ENCODE assay signal across 19 cellular contexts in genomic region chr2:195710407-195710806, GRCh38. TPM values are rescaled to one million over a fixed set of nuclear protein-coding genes. Genes with fewer than 3 reads are reported as not detected.
DNase-seq lines count a peak whose midpoint lies in the region; ATAC-seq and TF ChIP-seq lines count a peak whose summit lies in the region.
"Had no signal": no experiment of that assay in that cellular context is flagged by ENCODE, and none has a peak within 500 bp of the region (broad histone marks: within the 10 kb centered on the region; RNA-seq: fewer than 3 reads in every experiment).

No MANE protein-coding gene starts in this region.

- H3K36me3 Mint-ChIP-seq in chondrocyte (ENCODE audit: low read depth) = peaks cover 7% of the 10 kb centered on the region
- H3K36me3 Mint-ChIP-seq in activated CD8-positive, alpha-beta T cell treated with anti-CD3 and anti-CD28 coated beads for 36 hours (ENCODE audit: low read depth) = peaks cover 24% of the 10 kb centered on the region
- H3K36me3 Mint-ChIP-seq in Calu3 (ENCODE audit: insufficient read depth, unreplicated experiment) = no peaks in the 10 kb centered on the region

- H3K4me1 ChIP-seq in Karpas-422 (ENCODE audit: low read length) (no peaks in the 10 kb centered on the region), osteoblast (ENCODE audit: insufficient read depth, low read length) (peaks cover 11% of the 10 kb centered on the region), gastrocnemius medialis (no peaks in the 10 kb centered on the region)

- intact Hi-C loops in activated CD8-positive, alpha-beta T cell treated with anti-CD3 and anti-CD28 coated beads for 36 hours (cut with micrococcal nuclease) = no loop called here
- intact Hi-C loops in gastrocnemius medialis (cut with DNase I; ENCODE audit: low total_unique reads) (no loop called here), Calu3 (cut with micrococcal nuclease; ENCODE audit: unreplicated experiment) (no loop called here)

- in situ Hi-C loops in gastrocnemius medialis (cut with MboI; ENCODE audit: low sequenced_read_pairs in 4 of 4) = no loop called here

- H3K4me3 ChIP-seq in Karpas-422 (ENCODE audit: low read length) (no peak overlapping the region), osteoblast (ENCODE audit: insufficient read depth, low read length) (no peak overlapping the region), gastrocnemius medialis (no peak overlapping the region)

- H3K9me3 Mint-ChIP-seq in chondrocyte (ENCODE audit: low read depth) = peaks cover 4% of the 10 kb centered on the region
- H3K9me3 Mint-ChIP-seq in activated CD8-positive, alpha-beta T cell treated with anti-CD3 and anti-CD28 coated beads for 36 hours = no peaks in the 10 kb centered on the region
- H3K9me3 Mint-ChIP-seq in Calu3 (ENCODE audit: low read depth, unreplicated experiment) = no peaks in the 10 kb centered on the region
- H3K9me3 Mint-ChIP-seq: activated CD4-positive, alpha-beta memory T cell treated with anti-CD3 and anti-CD28 coated beads, Interleukin-2, amount 10 ng/mL, durations not matched to agents 7 days and 5 days had no signal

- POLR2A ChIA-PET in activated CD8-positive, alpha-beta T cell treated with anti-CD3 and anti-CD28 coated beads for 36 hours (lab: Charles Lee) = interaction anchor here (0.6 kb wide), 1 partner anchor 1076 kb away, joined by 3 read pairs; no protein-coding TSS in a partner anchor

- DNase-seq in AG20443 (ENCODE audit: low spot score) (peak; percentile 11), Karpas-422 (no peak), chondrocyte (ENCODE audit: low spot score) (no peak), osteoblast (ENCODE audit: insufficient read length, low spot score, missing footprints) (no peak), gastrocnemius medialis (no peak), putamen (ENCODE audit: low spot score) (no peak), Calu3 (no peak)
- DNase-seq in activated CD8-positive, alpha-beta T cell treated with anti-CD3 and anti-CD28 coated beads for 36 hours = no peak
- DNase-seq: activated CD4-positive, alpha-beta memory T cell treated with anti-CD3 and anti-CD28 coated beads, Interleukin-2, amount 10 ng/mL, durations not matched to agents 7 days and 5 days; amygdala; C1 segment of cervical spinal cord; dermis blood vessel endothelial cell; DMS79 treated with DMSO at 0.1 percent for 48 hours; left ventricle myocardium superior; NCI-H1930; NCI-H524 treated with DMSO at 0.1 percent for 48 hours; posterior cingulate gyrus; WERI-Rb-1 had no signal

- H4K20me1 ChIP-seq in Karpas-422 (ENCODE audit: insufficient read depth, low read depth, low read length) = no peaks in the 10 kb centered on the region
- H4K20me1 ChIP-seq in osteoblast (ENCODE audit: insufficient read depth, low read length) = no peaks in the 10 kb centered on the region

- H2AFZ ChIP-seq in Karpas-422 (ENCODE audit: low read length) (no peak overlapping the region), osteoblast (ENCODE audit: low read length) (no peak overlapping the region)

- H3K79me2 ChIP-seq in Karpas-422 (ENCODE audit: low read length) = peaks cover 3% of the 10 kb centered on the region; the same call in 1 of the 2 replicates
- H3K79me2 ChIP-seq in osteoblast (ENCODE audit: insufficient read depth, low read length) = no peaks in the 10 kb centered on the region

- peaks cover 32% of the 10 kb centered on the region for H3K4me1 Mint-ChIP-seq in chondrocyte (ENCODE audit: low read depth)
- H3K4me1 Mint-ChIP-seq in activated CD8-positive, alpha-beta T cell treated with anti-CD3 and anti-CD28 coated beads for 36 hours (ENCODE audit: low read depth) = no peaks in the 10 kb centered on the region
- peaks cover 9% of the 10 kb centered on the region for H3K4me1 Mint-ChIP-seq in Calu3 (ENCODE audit: low read depth, unreplicated experiment)
- H3K4me1 Mint-ChIP-seq: activated CD4-positive, alpha-beta memory T cell treated with anti-CD3 and anti-CD28 coated beads, Interleukin-2, amount 10 ng/mL, durations not matched to agents 7 days and 5 days had no signal

- no peaks in the 10 kb centered on the region for H3K9me2 ChIP-seq in Karpas-422 (replicated peaks; ENCODE audit: insufficient read depth, low read length)

- H3K9me3 ChIP-seq in Karpas-422 (ENCODE audit: low read length) = no peaks in the 10 kb centered on the region
- no peaks in the 10 kb centered on the region for H3K9me3 ChIP-seq in osteoblast (ENCODE audit: low read depth, low read length)
- no peaks in the 10 kb centered on the region for H3K9me3 ChIP-seq in gastrocnemius medialis

- peak overlapping the region; percentile 87 for H3K27ac Mint-ChIP-seq in chondrocyte (ENCODE audit: unreplicated experiment)
- H3K27ac Mint-ChIP-seq in activated CD8-positive, alpha-beta T cell treated with anti-CD3 and anti-CD28 coated beads for 36 hours = no peak overlapping the region
- H3K27ac Mint-ChIP-seq in Calu3 (ENCODE audit: unreplicated experiment) = no peak overlapping the region
- H3K27ac Mint-ChIP-seq: activated CD4-positive, alpha-beta memory T cell treated with anti-CD3 and anti-CD28 coated beads, Interleukin-2, amount 10 ng/mL, durations not matched to agents 7 days and 5 days had no signal

- H3K27ac ChIP-seq in Karpas-422 (ENCODE audit: low read length) (peak overlapping the region; percentile 12; the same call in 1 of the 2 replicates), osteoblast (ENCODE audit: low read depth, low read length) (peak overlapping the region; percentile 64), gastrocnemius medialis (no peak overlapping the region)
- H3K27ac ChIP-seq: WERI-Rb-1 had no signal

- H3K4me3 Mint-ChIP-seq in chondrocyte (ENCODE audit: unreplicated experiment) (no peak overlapping the region), Calu3 (ENCODE audit: low read depth, unreplicated experiment) (no peak overlapping the region)
- no peak overlapping the region for H3K4me3 Mint-ChIP-seq in activated CD8-positive, alpha-beta T cell treated with anti-CD3 and anti-CD28 coated beads for 36 hours
- H3K4me3 Mint-ChIP-seq: activated CD4-positive, alpha-beta memory T cell treated with anti-CD3 and anti-CD28 coated beads, Interleukin-2, amount 10 ng/mL, durations not matched to agents 7 days and 5 days had no signal

- H3K27me3 ChIP-seq in Karpas-422 (ENCODE audit: low read length) (no peaks in the 10 kb centered on the region), osteoblast (ENCODE audit: insufficient read depth, low read length) (no peaks in the 10 kb centered on the region), gastrocnemius medialis (no peaks in the 10 kb centered on the region)

- H3K27me3 Mint-ChIP-seq in chondrocyte (ENCODE audit: low read depth) (no peaks in the 10 kb centered on the region), Calu3 (ENCODE audit: unreplicated experiment) (no peaks in the 10 kb centered on the region)
- no peaks in the 10 kb centered on the region for H3K27me3 Mint-ChIP-seq in activated CD8-positive, alpha-beta T cell treated with anti-CD3 and anti-CD28 coated beads for 36 hours
- H3K27me3 Mint-ChIP-seq: activated CD4-positive, alpha-beta memory T cell treated with anti-CD3 and anti-CD28 coated beads, Interleukin-2, amount 10 ng/mL, durations not matched to agents 7 days and 5 days had no signal

- no peak for TF ChIP-seq POLR2A in gastrocnemius medialis (IDR thresholded peaks at IDR 0.05)

- H3K36me3 ChIP-seq in Karpas-422 (ENCODE audit: insufficient read depth, low read length) (peaks cover 11% of the 10 kb centered on the region), osteoblast (ENCODE audit: insufficient read depth, low read length) (peaks cover 12% of the 10 kb centered on the region), gastrocnemius medialis (peaks cover 0 to 22% of the 10 kb centered on the region in 2 donors)

- CTCF ChIA-PET in activated CD8-positive, alpha-beta T cell treated with anti-CD3 and anti-CD28 coated beads for 36 hours (lab: Charles Lee) = no interaction called here
- CTCF ChIA-PET in Calu3 (lab: Charles Lee) = no interaction called here

- H3K4me2 ChIP-seq in Karpas-422 (ENCODE audit: low read depth, low read length, poor library complexity, severe bottlenecking) (no peak overlapping the region), osteoblast (ENCODE audit: insufficient read depth, low read length) (no peak overlapping the region)

- BruUV-seq in Calu3 (replicated peaks; lab: Mats Ljungman, UMichigan) = no TSS peak

- ATAC-seq in activated CD8-positive, alpha-beta T cell treated with anti-CD3 and anti-CD28 coated beads for 36 hours = no peak
- no peak for ATAC-seq in gastrocnemius medialis
- ATAC-seq: left ventricle myocardium superior, Panc1 had no signal

- no peak overlapping the region for H3K9ac ChIP-seq in Karpas-422 (ENCODE audit: low read length)

- no peak for TF ChIP-seq CTCF in chondrocyte (IDR thresholded peaks at IDR 0.05)
- TF ChIP-seq CTCF in osteoblast (IDR thresholded peaks at IDR 0.05; ENCODE audit: extremely low read depth, low read depth, low read length) = no peak
- no peak for TF ChIP-seq CTCF in activated CD8-positive, alpha-beta T cell treated with anti-CD3 and anti-CD28 coated beads for 36 hours (IDR thresholded peaks at IDR 0.05)
- TF ChIP-seq CTCF in gastrocnemius medialis (IDR thresholded peaks at IDR 0.05 in 4 of 5, conservative IDR thresholded peaks at IDR 0.05 in 1 of 5) = no peak
- no peak for TF ChIP-seq CTCF in Calu3 (IDR thresholded peaks at IDR 0.05; ENCODE audit: unreplicated experiment)

RNA-seq across cellular contexts. Expression of gene SLC39A10, which starts 53.4 kb away (rescaled TPM):
- 55.1 and 112 TPM in 2 replicates for total RNA-seq in Karpas-422 (2014; rRNA removed; shearing (Covaris generic); ENCODE audit: low replicate concordance)
- total RNA-seq in chondrocyte (19.8 to 39.6 TPM (median 24.0 TPM) in 3 replicates), osteoblast (31.8 and 38.0 TPM in 2 replicates), gastrocnemius medialis (1 to 10 TPM; 1.6 to 3.5 (median 2.1) TPM), Calu3 (2022) (49.0 and 133 TPM in 2 replicates)
- total RNA-seq in activated CD8-positive, alpha-beta T cell treated with anti-CD3 and anti-CD28 coated beads for 36 hours = 10 to 100 TPM; 25.6 to 25.8 TPM

Comparison
In these comparisons a context has a peak if more than half of its experiments do, and no peak if none do; other contexts are left out.
1. H3K27ac ChIP-seq: peak in Karpas-422 (single experiment) and osteoblast (single experiment); none in gastrocnemius medialis (0 of 4).